ENCODE assay signal across 14 cellular contexts in genomic region chr12:115097406-115097805, GRCh38.
DNase-seq lines count a peak whose midpoint lies in the region; ATAC-seq and TF ChIP-seq lines count a peak whose summit lies in the region.
"Had no signal": no experiment of that assay in that cellular context is flagged by ENCODE, and none has a peak within 500 bp of the region (broad histone marks: within the 10 kb centered on the region; RNA-seq: fewer than 3 reads in every experiment).

No MANE protein-coding gene starts in this region.

- DNase-seq in AG10803 (ENCODE audit: low read depth) (peak; percentile 57), GM04504 (ENCODE audit: low read depth) (peak; percentile 24), left cardiac atrium (no peak), sciatic nerve (ENCODE audit: low spot score) (no peak), BE2C (no peak)
- no peak for DNase-seq in stimulated activated naive CD4-positive, alpha-beta T cell treated with Interleukin-2 at 50 U/mL for 16 hours (lab: John Stamatoyannopoulos, UW)
- DNase-seq: AML-193; CD4-positive, CD25-positive, alpha-beta regulatory T cell; DMS153; DMS79 treated with DMSO at 0.1 percent for 48 hours had no signal

- TF ChIP-seq CTCF in AG10803 (conservative IDR thresholded peaks at IDR 0.05; ENCODE audit: low read length) (no peak), BE2C (IDR thresholded peaks at IDR 0.05; ENCODE audit: low read depth, low read length) (no peak)

- 0 out of 2 replicates have a peak, but pooled peaks cover 2% of the 10 kb centered on the region for H3K4me1 ChIP-seq in BE2C
- H3K4me1 ChIP-seq: A549; BLaER1 treated with 17β-estradiol and CSF1 and Interleukin-3, amounts not matched to agents 10 nM and 100 nM had no signal

- H3K9me3 ChIP-seq in BE2C: no peaks in the 10 kb centered on the region

- intact Hi-C loops in left cardiac atrium (cut with DNase I): no loop called here
- intact Hi-C loops in sciatic nerve (cut with DNase I): no loop called here

- H3K36me3 ChIP-seq in BE2C: no peaks in the 10 kb centered on the region
- H3K36me3 ChIP-seq: BLaER1 treated with 17β-estradiol and CSF1 and Interleukin-3, amounts not matched to agents 10 nM and 100 nM had no signal

- H3K27me3 ChIP-seq in BE2C: no peaks in the 10 kb centered on the region
- H3K27me3 ChIP-seq: BLaER1 treated with 17β-estradiol and CSF1 and Interleukin-3, amounts not matched to agents 10 nM and 100 nM had no signal

- peak; percentile 44 to 45 for ATAC-seq in left cardiac atrium
- peak; percentile 78 for ATAC-seq in sciatic nerve
- ATAC-seq in GM19035 (IDR thresholded peaks at IDR 0.05; ENCODE audit: unreplicated experiment): no peak
- ATAC-seq: A549, K562 had no signal

- H3K4me3 ChIP-seq in AG10803 (ENCODE audit: low read length): no peak overlapping the region
- no peak overlapping the region for H3K4me3 ChIP-seq in BE2C (ENCODE audit: low read depth, low read length)
- H3K4me3 ChIP-seq: A549; BLaER1 treated with 17β-estradiol and CSF1 and Interleukin-3, amounts not matched to agents 10 nM and 100 nM; K562 had no signal

Comparison
In these comparisons a context has a peak if more than half of its experiments do, and no peak if none do; other contexts are left out.
1. DNase-seq: peak in AG10803 (single experiment) and GM04504 (single experiment); none in left cardiac atrium (single experiment), sciatic nerve (single experiment), BE2C (single experiment) and stimulated activated naive CD4-positive, alpha-beta T cell treated with Interleukin-2 at 50 U/mL for 16 hours (single experiment).